Comparison of ENCODE assay signal across 18 cellular contexts in the genomic region with DNA sequence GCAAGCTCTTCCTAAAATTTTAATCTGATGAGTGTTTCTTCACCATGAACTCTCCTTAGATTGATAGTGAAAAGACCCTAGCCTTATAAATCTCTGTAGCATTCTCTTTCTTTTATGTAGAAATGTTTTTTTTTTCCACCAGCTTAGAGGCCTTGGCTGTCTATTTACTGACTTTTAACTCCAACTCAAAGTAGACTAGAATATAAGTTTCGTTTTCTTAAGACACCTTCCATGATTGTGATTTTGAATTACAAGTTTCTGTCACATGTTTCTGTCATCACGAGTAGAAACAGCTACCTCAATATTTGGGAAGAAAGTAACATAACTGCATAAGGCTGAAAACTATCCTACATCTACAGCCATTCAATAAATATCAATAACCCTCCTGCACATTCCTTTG.
"Had no signal": no experiment of that assay in that cellular context is flagged by ENCODE, and none has a peak within 500 bp of the region (broad histone marks: within the 10 kb centered on the region; RNA-seq: fewer than 3 reads in every experiment).

No MANE protein-coding gene starts in this region.

- H3K27ac Mint-ChIP-seq: activated B cell treated with CpG ODN at 0.5 μM for 24 hours; activated CD4-positive, alpha-beta T cell treated with anti-CD3 and anti-CD28 coated beads, Interleukin-2, amount 10 ng/mL, durations not matched to agents 24 days and 14 days; activated T-helper 1 cell treated with anti-CD3 and anti-CD28 coated beads, Interleukin-12 subunit alpha, Interleukin-12 subunit beta, Interleukin-2, Interleukin-4 antibody, amounts not matched to agents 30 ng/mL and 10 ng/mL and 1 ng/mL, durations not matched to agents 14 hours and 24 hours and 36 hours; natural killer cell treated with Interleukin-12 subunit alpha and Interleukin-12 subunit beta and Interleukin-15 and Interleukin-18, amount 100 ng/mL, for 72 hours had no signal

- H3K9me3 Mint-ChIP-seq: activated B cell treated with CpG ODN at 0.5 μM for 24 hours; activated CD4-positive, alpha-beta T cell treated with anti-CD3 and anti-CD28 coated beads, Interleukin-2, amount 10 ng/mL, durations not matched to agents 24 days and 14 days; activated T-helper 1 cell treated with anti-CD3 and anti-CD28 coated beads, Interleukin-12 subunit alpha, Interleukin-12 subunit beta, Interleukin-2, Interleukin-4 antibody, amounts not matched to agents 30 ng/mL and 10 ng/mL and 1 ng/mL, durations not matched to agents 14 hours and 24 hours and 36 hours; natural killer cell treated with Interleukin-12 subunit alpha and Interleukin-12 subunit beta and Interleukin-15 and Interleukin-18, amount 100 ng/mL, for 72 hours had no signal

- ATAC-seq: lower lobe of right lung, right lobe of liver, upper lobe of right lung had no signal

- DNase-seq: activated B cell treated with CpG ODN at 0.5 μM for 24 hours; activated CD4-positive, alpha-beta T cell treated with anti-CD3 and anti-CD28 coated beads, Interleukin-2, amount 10 ng/mL, durations not matched to agents 24 days and 14 days; activated CD8-positive, alpha-beta memory T cell treated with anti-CD3 and anti-CD28 coated beads, Interleukin-2, amount 50 U/mL, for 4 hours; activated gamma-delta T cell treated with Interleukin-2 at 50 U/mL for 16 hours; cerebellar nuclear complex; cortex of kidney; erythroblast; foreskin melanocyte; glutamatergic neuron; lower lobe of right lung; right lobe of liver; small intestine; stimulated activated CD4-positive, alpha-beta T cell treated with anti-CD3 and anti-CD28 coated beads, Interleukin-15, amount 100 ng/mL, for 24 hours; stimulated activated CD4-positive, alpha-beta T cell treated with anti-CD3 and anti-CD28 coated beads, Interleukin-2, amount 100 ng/mL, for 48 hours; T-helper 9 cell; upper lobe of right lung had no signal

- H3K4me1 Mint-ChIP-seq: activated B cell treated with CpG ODN at 0.5 μM for 24 hours had no signal

- H3K4me3 Mint-ChIP-seq: activated B cell treated with CpG ODN at 0.5 μM for 24 hours; activated CD4-positive, alpha-beta T cell treated with anti-CD3 and anti-CD28 coated beads, Interleukin-2, amount 10 ng/mL, durations not matched to agents 24 days and 14 days; activated T-helper 1 cell treated with anti-CD3 and anti-CD28 coated beads, Interleukin-12 subunit alpha, Interleukin-12 subunit beta, Interleukin-2, Interleukin-4 antibody, amounts not matched to agents 30 ng/mL and 10 ng/mL and 1 ng/mL, durations not matched to agents 14 hours and 24 hours and 36 hours; natural killer cell treated with Interleukin-12 subunit alpha and Interleukin-12 subunit beta and Interleukin-15 and Interleukin-18, amount 100 ng/mL, for 72 hours had no signal

- H3K36me3 Mint-ChIP-seq: natural killer cell treated with Interleukin-12 subunit alpha and Interleukin-12 subunit beta and Interleukin-15 and Interleukin-18, amount 100 ng/mL, for 72 hours had no signal
